19 cellular contexts compared by ENCODE assay signal in the genomic region with DNA sequence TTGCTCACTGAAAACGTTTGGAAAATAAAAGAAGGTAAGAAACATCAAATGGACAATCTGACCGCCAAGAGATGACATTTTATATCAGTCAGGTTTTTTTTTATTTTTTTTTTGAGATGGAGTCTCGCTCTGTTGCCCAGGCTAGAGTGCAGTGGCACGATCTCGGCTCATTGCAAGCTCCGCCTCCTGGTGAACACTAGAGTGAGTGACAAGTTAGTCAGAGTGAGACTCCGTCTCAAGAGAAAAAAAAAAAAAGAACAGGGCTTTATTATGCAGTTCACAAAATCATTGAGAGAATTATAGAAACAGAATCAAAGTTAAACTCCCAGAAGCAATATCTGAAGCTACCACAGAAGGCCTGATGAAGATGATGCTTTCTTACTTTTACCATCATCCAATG.
"Had no signal": no experiment of that assay in that cellular context is flagged by ENCODE, and none has a peak within 500 bp of the region (broad histone marks: within the 10 kb centered on the region; RNA-seq: fewer than 3 reads in every experiment).

No MANE protein-coding gene starts in this region.

- H3K27ac Mint-ChIP-seq: activated CD4-positive, alpha-beta memory T cell treated with anti-CD3 and anti-CD28 coated beads for 36 hours; activated naive CD4-positive, alpha-beta T cell treated with anti-CD3 and anti-CD28 coated beads, Interleukin-2, amount 50 U/mL, for 72 hours; activated T-helper 1 cell treated with anti-CD3 and anti-CD28 coated beads, Interleukin-12 subunit alpha, Interleukin-12 subunit beta, Interleukin-2, Interleukin-4 antibody, amounts not matched to agents 30 ng/mL and 10 ng/mL and 1 ng/mL, durations not matched to agents 14 hours and 24 hours and 36 hours; dendritic cell treated with granulocyte-macrophage colony-stimulating factor and Interleukin-4, amounts not matched to agents 40 ng/mL and 50 ng/mL, for 4 days; mesothelial cell of epicardium; stimulated activated memory B cell treated with anti-CD40 and anti-IgM and Interleukin-4, amounts not matched to agents 10 μg/mL and 1 μg/mL and 100 μg/mL, for 72 hours had no signal

- H3K9me3 Mint-ChIP-seq: activated CD4-positive, alpha-beta memory T cell treated with anti-CD3 and anti-CD28 coated beads for 36 hours; activated naive CD4-positive, alpha-beta T cell treated with anti-CD3 and anti-CD28 coated beads, Interleukin-2, amount 50 U/mL, for 72 hours; activated T-helper 1 cell treated with anti-CD3 and anti-CD28 coated beads, Interleukin-12 subunit alpha, Interleukin-12 subunit beta, Interleukin-2, Interleukin-4 antibody, amounts not matched to agents 30 ng/mL and 10 ng/mL and 1 ng/mL, durations not matched to agents 14 hours and 24 hours and 36 hours; stimulated activated memory B cell treated with anti-CD40 and anti-IgM and Interleukin-4, amounts not matched to agents 10 μg/mL and 1 μg/mL and 100 μg/mL, for 72 hours had no signal

- ATAC-seq: activated naive CD4-positive, alpha-beta T cell treated with anti-CD3 and anti-CD28 coated beads, Interleukin-2, amount 50 U/mL, for 72 hours; heart right ventricle; left lung; stimulated activated memory B cell treated with anti-CD40 and anti-IgM and Interleukin-4, amounts not matched to agents 10 μg/mL and 1 μg/mL and 100 μg/mL, for 72 hours had no signal

- H3K27me3 Mint-ChIP-seq: activated CD4-positive, alpha-beta memory T cell treated with anti-CD3 and anti-CD28 coated beads for 36 hours; dendritic cell treated with granulocyte-macrophage colony-stimulating factor and Interleukin-4, amounts not matched to agents 40 ng/mL and 50 ng/mL, for 4 days; stimulated activated memory B cell treated with anti-CD40 and anti-IgM and Interleukin-4, amounts not matched to agents 10 μg/mL and 1 μg/mL and 100 μg/mL, for 72 hours had no signal

- DNase-seq: activated CD4-positive, alpha-beta memory T cell treated with anti-CD3 and anti-CD28 coated beads for 36 hours; activated CD4-positive, alpha-beta T cell treated with anti-CD3 and anti-CD28 coated beads for 4 hours; activated gamma-delta T cell treated with Interleukin-2 at 50 U/mL for 16 hours; activated T-cell treated with anti-CD3 and anti-CD28 coated beads for 4 hours; adrenal gland; effector memory CD4-positive, alpha-beta T cell; esophagus squamous epithelium; heart right ventricle; left lung; nucleus accumbens; sigmoid colon; stimulated activated CD4-positive, alpha-beta T cell treated with anti-CD3 and anti-CD28 coated beads, Interleukin-4, amount 100 ng/mL, for 24 hours; tibial artery had no signal

- H3K4me3 Mint-ChIP-seq: activated CD4-positive, alpha-beta memory T cell treated with anti-CD3 and anti-CD28 coated beads for 36 hours; activated T-helper 1 cell treated with anti-CD3 and anti-CD28 coated beads, Interleukin-12 subunit alpha, Interleukin-12 subunit beta, Interleukin-2, Interleukin-4 antibody, amounts not matched to agents 30 ng/mL and 10 ng/mL and 1 ng/mL, durations not matched to agents 14 hours and 24 hours and 36 hours; dendritic cell treated with granulocyte-macrophage colony-stimulating factor and Interleukin-4, amounts not matched to agents 40 ng/mL and 50 ng/mL, for 4 days; mesothelial cell of epicardium; nephron; stimulated activated memory B cell treated with anti-CD40 and anti-IgM and Interleukin-4, amounts not matched to agents 10 μg/mL and 1 μg/mL and 100 μg/mL, for 72 hours had no signal

- H3K4me1 Mint-ChIP-seq: stimulated activated memory B cell treated with anti-CD40 and anti-IgM and Interleukin-4, amounts not matched to agents 10 μg/mL and 1 μg/mL and 100 μg/mL, for 72 hours had no signal
